12 cellular contexts compared by ENCODE assay signal in genomic region chr19:37997911-37998344, GRCh38.
DNase-seq lines count a peak whose midpoint lies in the region; ATAC-seq and TF ChIP-seq lines count a peak whose summit lies in the region.
"Had no signal": no experiment of that assay in that cellular context is flagged by ENCODE, and none has a peak within 500 bp of the region (broad histone marks: within the 10 kb centered on the region; RNA-seq: fewer than 3 reads in every experiment).

No MANE protein-coding gene starts in this region.

- H3K27me3 ChIP-seq in PC-9 (ENCODE audit: insufficient read depth, low read depth): no peaks in the 10 kb centered on the region
- H3K27me3 ChIP-seq: pancreas had no signal

- H3K4me1 ChIP-seq in PC-9 (replicated peaks; ENCODE audit: insufficient read depth): peaks cover 7% of the 10 kb centered on the region

- POLR2A ChIA-PET in PC-9 (lab: Charles Lee; ENCODE audit: unreplicated experiment): interaction anchor here (0.6 kb wide), 1 partner anchor 19 kb away, joined by 3 read pairs; no protein-coding TSS in a partner anchor

- intact Hi-C loops in PC-9 (cut with micrococcal nuclease; ENCODE audit: unreplicated experiment): no loop called here

- H3K9me2 ChIP-seq in PC-9 (ENCODE audit: insufficient read depth): no peaks in the 10 kb centered on the region

- TF ChIP-seq CTCF in PC-9 (conservative IDR thresholded peaks at IDR 0.05): no peak

- peak overlapping the region; percentile 24; the same call in 1 of the 2 replicates for H3K27ac ChIP-seq in PC-9

- no peaks in the 10 kb centered on the region for H3K9me3 ChIP-seq in PC-9 (ENCODE audit: insufficient read depth, low read depth)
- H3K9me3 ChIP-seq: pancreas had no signal

- H3K79me2 ChIP-seq in PC-9 (ENCODE audit: low read depth): peaks cover 19% of the 10 kb centered on the region; the same call in 1 of the 2 replicates

- H2AFZ ChIP-seq in PC-9: no peak overlapping the region

- BruUV-seq in PC-9 (replicated peaks; lab: Mats Ljungman, UMichigan): no TSS peak

- H4K20me1 ChIP-seq in PC-9 (ENCODE audit: insufficient read depth): no peaks in the 10 kb centered on the region

- peak; percentile 45 for DNase-seq in activated CD4-positive, alpha-beta T cell treated with anti-CD3 and anti-CD28 coated beads for 48 hours
- DNase-seq in activated CD4-positive, alpha-beta T cell treated with anti-CD3 and anti-CD28 coated beads for 4 hours: no peak
- DNase-seq in PC-9 (peak in 1 of 2 experiments; percentile 77), fibroblast of gingiva (ENCODE audit: low read depth) (peak; percentile 90), NCI-H1694 (lab: John Stamatoyannopoulos, UW) (no peak)
- peak; percentile 7 to 8 for DNase-seq in stimulated activated CD4-positive, alpha-beta T cell treated with anti-CD3 and anti-CD28 coated beads, Interleukin-4, amount 100 ng/mL, for 48 hours (ENCODE audit: low read depth in 2 of 2)
- DNase-seq: CD4-positive, alpha-beta memory T cell; effector CD8-positive, alpha-beta T cell; NCI-H1092 treated with DMSO at 0.1 percent for 48 hours had no signal

- H3K4me3 ChIP-seq in PC-9: no peak overlapping the region
- H3K4me3 ChIP-seq: pancreas had no signal

- CTCF ChIA-PET in PC-9 (lab: Charles Lee): no interaction called here

- H3F3A ChIP-seq in PC-9 (ENCODE audit: insufficient read depth, low read depth): peaks cover 11% of the 10 kb centered on the region

- H3K36me3 ChIP-seq in PC-9 (ENCODE audit: low read depth): no peaks in the 10 kb centered on the region
- H3K36me3 ChIP-seq: pancreas had no signal

- ATAC-seq in GM21529 (IDR thresholded peaks at IDR 0.05; ENCODE audit: unreplicated experiment) (no peak), HG03045 (IDR thresholded peaks at IDR 0.05; ENCODE audit: unreplicated experiment) (no peak)

- H3K4me2 ChIP-seq in PC-9: no peak overlapping the region

Comparison
In these comparisons a context has a peak if more than half of its experiments do, and no peak if none do; other contexts are left out.
1. DNase-seq: peak in activated CD4-positive, alpha-beta T cell treated with anti-CD3 and anti-CD28 coated beads for 48 hours (single experiment), fibroblast of gingiva (single experiment) and stimulated activated CD4-positive, alpha-beta T cell treated with anti-CD3 and anti-CD28 coated beads, Interleukin-4, amount 100 ng/mL, for 48 hours (2 of 2); none in activated CD4-positive, alpha-beta T cell treated with anti-CD3 and anti-CD28 coated beads for 4 hours (0 of 2) and NCI-H1694 (single experiment).